Comparison of ENCODE assay signal across 1 cellular context in genomic region chr3:171833006-171833405, GRCh38.
TF ChIP-seq lines count a peak whose summit lies in the region.

No MANE protein-coding gene starts in this region.

TF ChIP-seq in A549, 52 proteins besides CTCF, POLR2A, EP300 and RAD21 (continued from another document):
- no peak for TF ChIP-seq NFE2L2 (conservative IDR thresholded peaks at IDR 0.05; ENCODE audit: low read length)
- TF ChIP-seq HOXB5 (CRISPR knock-in tag; IDR thresholded peaks at IDR 0.05), result no peak
- no peak for TF ChIP-seq ELK1 (IDR thresholded peaks at IDR 0.05; ENCODE audit: low read depth, low read length)
- no peak for TF ChIP-seq RCOR1 (IDR thresholded peaks at IDR 0.05; ENCODE audit: low read depth, low read length)
- no peak for TF ChIP-seq ZSCAN20 (CRISPR knock-in tag; IDR thresholded peaks at IDR 0.05)
- no peak for TF ChIP-seq BHLHE40 (IDR thresholded peaks at IDR 0.05; ENCODE audit: low read depth, low read length)
TF ChIP-seq in A549: peak in this region for 0.
